ENCODE assay signal across 24 cellular contexts in the genomic region with DNA sequence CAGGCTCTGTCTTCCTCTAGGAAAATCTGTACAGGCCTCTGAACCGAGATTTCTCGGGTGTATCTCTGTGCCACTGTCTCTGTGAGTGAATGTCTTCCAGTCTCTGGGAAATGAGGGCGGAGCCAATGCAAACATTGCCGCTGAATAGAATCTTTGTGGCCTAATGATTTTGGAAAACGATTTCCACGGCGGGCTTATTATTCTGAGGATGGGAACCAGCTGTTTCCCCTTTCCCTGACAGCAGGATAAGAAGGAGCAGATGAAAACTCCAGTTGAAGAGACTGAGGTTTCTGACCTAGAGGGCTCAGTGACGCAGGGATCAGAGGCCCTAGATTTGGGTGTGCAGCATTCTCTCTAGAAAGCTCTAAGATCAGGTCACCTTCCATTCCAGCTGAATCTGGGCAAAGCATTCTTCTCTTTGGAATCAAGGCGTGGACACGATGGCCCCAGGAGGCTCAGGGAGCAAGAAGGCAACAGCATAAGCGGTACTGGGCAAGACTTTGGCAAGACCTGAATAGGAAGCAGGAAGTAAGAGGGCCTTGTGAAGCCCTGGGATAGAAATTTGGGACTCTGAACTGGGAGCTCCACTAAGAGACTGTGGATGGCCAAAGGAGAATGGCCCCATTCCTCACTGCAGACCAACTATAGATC.
"Had no signal": no experiment of that assay in that cellular context is flagged by ENCODE, and none has a peak within 500 bp of the region (broad histone marks: within the 10 kb centered on the region; RNA-seq: fewer than 3 reads in every experiment).

No MANE protein-coding gene starts in this region.

- H3K9me3 ChIP-seq: esophagus muscularis mucosa, left ventricle myocardium inferior, right atrium auricular region, transverse colon had no signal

- H3K4me1 ChIP-seq: esophagus muscularis mucosa, left ventricle myocardium inferior, neural progenitor cell, right atrium auricular region, transverse colon had no signal

- H3K36me3 Mint-ChIP-seq: activated CD4-positive, alpha-beta memory T cell treated with anti-CD3 and anti-CD28 coated beads for 36 hours; naive B cell; neural progenitor cell had no signal

- H3K9me3 Mint-ChIP-seq: activated CD4-positive, alpha-beta memory T cell treated with anti-CD3 and anti-CD28 coated beads for 36 hours; activated CD4-positive, alpha-beta T cell treated with anti-CD3 and anti-CD28 coated beads, Interleukin-2, amount 10 ng/mL, durations not matched to agents 24 days and 14 days; activated T-cell treated with anti-CD3 and anti-CD28 coated beads, Interleukin-2, amount 50 U/mL, for 4 hours; activated T-helper 17 cell treated with anti-CD3 and anti-CD28 coated beads, Interleukin-2, amount 50 U/mL, for 72 hours; central memory CD8-positive, alpha-beta T cell; dendritic cell treated with granulocyte-macrophage colony-stimulating factor and Interleukin-4, amounts not matched to agents 40 ng/mL and 50 ng/mL, for 4 days had no signal

- H3K4me3 Mint-ChIP-seq: activated CD4-positive, alpha-beta memory T cell treated with anti-CD3 and anti-CD28 coated beads for 36 hours; activated CD4-positive, alpha-beta T cell treated with anti-CD3 and anti-CD28 coated beads, Interleukin-2, amount 10 ng/mL, durations not matched to agents 24 days and 14 days; activated T-cell treated with anti-CD3 and anti-CD28 coated beads, Interleukin-2, amount 50 U/mL, for 4 hours; activated T-helper 17 cell treated with anti-CD3 and anti-CD28 coated beads, Interleukin-2, amount 50 U/mL, for 72 hours; central memory CD8-positive, alpha-beta T cell; dendritic cell treated with granulocyte-macrophage colony-stimulating factor and Interleukin-4, amounts not matched to agents 40 ng/mL and 50 ng/mL, for 4 days; endodermal cell; naive B cell; neural progenitor cell; T-helper 17 cell had no signal

- H3K27me3 ChIP-seq: esophagus muscularis mucosa, neural progenitor cell, right atrium auricular region, transverse colon had no signal

- H2AFZ ChIP-seq: neural progenitor cell had no signal

- H3K27me3 Mint-ChIP-seq: activated CD4-positive, alpha-beta memory T cell treated with anti-CD3 and anti-CD28 coated beads for 36 hours; activated CD4-positive, alpha-beta T cell treated with anti-CD3 and anti-CD28 coated beads, Interleukin-2, amount 10 ng/mL, durations not matched to agents 24 days and 14 days; activated T-helper 17 cell treated with anti-CD3 and anti-CD28 coated beads, Interleukin-2, amount 50 U/mL, for 72 hours; central memory CD8-positive, alpha-beta T cell; dendritic cell treated with granulocyte-macrophage colony-stimulating factor and Interleukin-4, amounts not matched to agents 40 ng/mL and 50 ng/mL, for 4 days; T-helper 17 cell had no signal

- H3K27ac ChIP-seq: esophagus muscularis mucosa, left ventricle myocardium inferior, neural progenitor cell, right atrium auricular region, transverse colon, WERI-Rb-1 had no signal

- H3K4me1 Mint-ChIP-seq: activated CD4-positive, alpha-beta T cell treated with anti-CD3 and anti-CD28 coated beads, Interleukin-2, amount 10 ng/mL, durations not matched to agents 24 days and 14 days; activated T-helper 17 cell treated with anti-CD3 and anti-CD28 coated beads, Interleukin-2, amount 50 U/mL, for 72 hours; central memory CD8-positive, alpha-beta T cell; naive B cell; T-helper 17 cell had no signal

- H3K4me3 ChIP-seq: esophagus muscularis mucosa, left ventricle myocardium inferior, neural progenitor cell, right atrium auricular region, transverse colon had no signal

- ATAC-seq: activated T-cell treated with anti-CD3 and anti-CD28 coated beads, Interleukin-2, amount 50 U/mL, for 4 hours; activated T-helper 17 cell treated with anti-CD3 and anti-CD28 coated beads, Interleukin-2, amount 50 U/mL, for 72 hours; T-helper 17 cell had no signal

- H3K36me3 ChIP-seq: esophagus muscularis mucosa, left ventricle myocardium inferior, neural progenitor cell, right atrium auricular region, transverse colon, WERI-Rb-1 had no signal

- H3K4me2 ChIP-seq: neural progenitor cell had no signal

- DNase-seq: activated CD4-positive, alpha-beta memory T cell treated with anti-CD3 and anti-CD28 coated beads for 36 hours; activated CD4-positive, alpha-beta T cell treated with anti-CD3 and anti-CD28 coated beads, Interleukin-2, amount 10 ng/mL, durations not matched to agents 24 days and 14 days; activated CD4-positive, CD25-positive, alpha-beta regulatory T cell treated with anti-CD3 and anti-CD28 coated beads, Interleukin-2, amount 50 U/mL, for 72 hours; activated gamma-delta T cell treated with Interleukin-2 at 50 U/mL for 16 hours; activated naive CD4-positive, alpha-beta T cell treated with anti-CD3 and anti-CD28 coated beads, Interleukin-2, amount 50 U/mL, for 16 hours; activated T-cell treated with anti-CD3 and anti-CD28 coated beads, Interleukin-2, amount 50 U/mL, for 4 hours; amniotic stem cell; endodermal cell; left ventricle myocardium inferior; mammary epithelial cell; naive B cell; occipital lobe; stimulated activated CD4-positive, alpha-beta T cell treated with anti-CD3 and anti-CD28 coated beads, Interleukin-2, amount 100 ng/mL, for 48 hours; stimulated activated naive CD4-positive, alpha-beta T cell treated with Interleukin-2 at 50 U/mL for 16 hours; T-helper 17 cell; T1000; transverse colon; WERI-Rb-1 had no signal

- H3K27ac Mint-ChIP-seq: activated CD4-positive, alpha-beta memory T cell treated with anti-CD3 and anti-CD28 coated beads for 36 hours; activated CD4-positive, alpha-beta T cell treated with anti-CD3 and anti-CD28 coated beads, Interleukin-2, amount 10 ng/mL, durations not matched to agents 24 days and 14 days; activated T-helper 17 cell treated with anti-CD3 and anti-CD28 coated beads, Interleukin-2, amount 50 U/mL, for 72 hours; dendritic cell treated with granulocyte-macrophage colony-stimulating factor and Interleukin-4, amounts not matched to agents 40 ng/mL and 50 ng/mL, for 4 days; endodermal cell; neural progenitor cell; T-helper 17 cell had no signal
